ENCODE assay signal across 8 cellular contexts in the genomic region with DNA sequence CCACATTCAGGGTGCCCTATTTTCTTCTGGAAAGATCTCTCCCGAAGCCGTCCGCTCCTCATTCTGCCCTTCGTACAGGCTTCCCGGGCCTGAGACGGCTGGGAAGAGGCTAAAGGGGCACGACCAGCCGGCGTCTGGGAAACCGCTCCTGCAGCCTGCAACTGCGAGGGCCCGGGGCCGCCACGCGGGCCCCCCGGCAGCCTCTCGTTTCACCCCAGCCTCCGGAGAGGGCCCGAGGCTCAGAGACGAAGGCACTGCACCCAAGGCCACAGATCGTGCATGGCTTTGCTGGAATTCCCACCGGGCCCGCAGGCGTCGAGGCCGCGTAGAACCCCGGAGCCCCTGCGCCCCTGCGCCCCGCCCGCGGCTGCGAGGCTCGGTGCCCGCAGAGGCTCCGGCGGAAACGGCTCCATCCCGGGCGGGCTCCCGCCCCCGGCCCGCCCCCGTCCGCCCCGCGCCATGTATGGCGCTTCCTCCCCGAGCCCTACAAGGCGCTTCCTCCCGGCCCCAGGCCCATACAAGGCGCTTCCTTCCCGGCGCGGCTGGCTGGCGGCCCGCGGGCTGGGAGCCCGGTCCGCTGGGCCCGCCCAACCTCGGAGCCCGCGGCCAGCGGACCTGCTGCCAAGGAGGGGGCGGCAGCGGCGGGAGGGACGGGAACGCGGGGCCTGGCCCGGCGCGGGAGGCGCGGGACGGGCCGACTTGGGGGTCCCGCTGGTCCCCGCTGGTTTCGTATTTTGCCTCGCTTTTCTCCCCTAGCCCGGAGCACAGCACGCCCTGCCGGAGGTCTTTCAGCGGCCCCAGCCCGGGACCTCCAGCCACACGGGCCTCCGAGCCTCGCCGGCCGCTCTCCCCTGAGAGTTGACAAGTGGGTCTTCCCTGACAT. TPM values are rescaled to one million over a fixed set of nuclear protein-coding genes. Genes with fewer than 3 reads are reported as not detected.
DNase-seq lines count a peak whose midpoint lies in the region; ATAC-seq and TF ChIP-seq lines count a peak whose summit lies in the region.

No MANE protein-coding gene starts in this region.

- no peak overlapping the region for H3K27ac Mint-ChIP-seq in activated CD4-positive, alpha-beta memory T cell treated with anti-CD3 and anti-CD28 coated beads for 36 hours

- no peaks in the 10 kb centered on the region for H3K36me3 ChIP-seq in lung (ENCODE audit: control insufficient read depth in 2 of 2, insufficient read depth in 2 of 2, low read length in 2 of 2)

- CTCF ChIA-PET in activated CD4-positive, alpha-beta memory T cell treated with anti-CD3 and anti-CD28 coated beads for 36 hours (lab: Charles Lee): interaction anchor here (1.0 to 3.0 kb wide), 2 partner anchors 27 to 308 kb away, joined by 3 to 11 read pairs; partner anchors contain the start of gene EGR1

- H3K4me3 Mint-ChIP-seq in activated CD4-positive, alpha-beta memory T cell treated with anti-CD3 and anti-CD28 coated beads for 36 hours: peak overlapping the region; percentile 85

- H3K4me3 ChIP-seq in AG09309 (ENCODE audit: control insufficient read depth, low read depth, low read length) (peak overlapping the region; percentile 67), lung (peak overlapping the region; percentile 29)

- peaks cover 13% of the 10 kb centered on the region for H3K4me1 Mint-ChIP-seq in activated CD4-positive, alpha-beta memory T cell treated with anti-CD3 and anti-CD28 coated beads for 36 hours (ENCODE audit: low read depth)

- peak; percentile 67 for DNase-seq in AG09309 (ENCODE audit: low read depth)
- peak; percentile 22 to 77 for DNase-seq in NCI-H524 (lab: John Stamatoyannopoulos, UW)
- peak; percentile 88 for DNase-seq in activated CD4-positive, alpha-beta memory T cell treated with anti-CD3 and anti-CD28 coated beads for 36 hours
- peak; percentile 85 for DNase-seq in ecto neural progenitor cell (ENCODE audit: low spot score)
- DNase-seq in lung (ENCODE audit: low spot score): peak; percentile 90
- peak; percentile 74 to 81 for DNase-seq in stimulated activated CD4-positive, alpha-beta T cell treated with anti-CD3 and anti-CD28 coated beads, Interleukin-4, amount 100 ng/mL, for 48 hours (ENCODE audit: low read depth in 2 of 2)

- H3K9me3 Mint-ChIP-seq in activated CD4-positive, alpha-beta memory T cell treated with anti-CD3 and anti-CD28 coated beads for 36 hours: no peaks in the 10 kb centered on the region

- ATAC-seq in GM19023 (IDR thresholded peaks at IDR 0.05; ENCODE audit: unreplicated experiment) (peak; percentile 99), HG03196 (IDR thresholded peaks at IDR 0.05; ENCODE audit: unreplicated experiment) (peak; percentile 93), lung (ENCODE audit: insufficient read depth, low FRiP score) (peak; percentile 99)

- intact Hi-C loops in activated CD4-positive, alpha-beta memory T cell treated with anti-CD3 and anti-CD28 coated beads for 36 hours (cut with micrococcal nuclease): loop anchor here (1.0 kb wide), 1 partner anchor 27 kb away; the partner anchor contains the start of gene EGR1

- H3K9me3 ChIP-seq in lung (ENCODE audit: control insufficient read depth in 2 of 2, insufficient read depth in 1 of 2, low read length in 1 of 2): no peaks in the 10 kb centered on the region

- 2 to 3% methylated on average over 67 to 93 of the region's 93 CpGs for WGBS in lung, 2 donors

- H3K27me3 Mint-ChIP-seq in activated CD4-positive, alpha-beta memory T cell treated with anti-CD3 and anti-CD28 coated beads for 36 hours: peaks cover 19% of the 10 kb centered on the region

- H3K27me3 ChIP-seq in lung (ENCODE audit: control insufficient read depth, insufficient read depth): no peaks in the 10 kb centered on the region

- POLR2A ChIA-PET in activated CD4-positive, alpha-beta memory T cell treated with anti-CD3 and anti-CD28 coated beads for 36 hours (lab: Charles Lee): interaction anchor here (2.1 kb wide), 1 partner anchor 27 kb away, joined by 16 read pairs; the partner anchor contains the start of gene EGR1

- H3K36me3 Mint-ChIP-seq in activated CD4-positive, alpha-beta memory T cell treated with anti-CD3 and anti-CD28 coated beads for 36 hours: no peaks in the 10 kb centered on the region

- H3K27ac ChIP-seq in lung (ENCODE audit: low read depth in 1 of 2, low read length in 1 of 2): peak overlapping the region in 1 of 2 donors; percentile 38

- TF ChIP-seq CTCF in AG09309 (IDR thresholded peaks at IDR 0.05; ENCODE audit: control insufficient read depth, insufficient read depth, low read depth, low read length, missing control alignments): no peak
- TF ChIP-seq CTCF in lung (IDR thresholded peaks at IDR 0.05; ENCODE audit: control extremely low read depth, extremely low read depth): no peak

- peaks cover 0 to 12% of the 10 kb centered on the region in 2 donors for H3K4me1 ChIP-seq in lung (ENCODE audit: control insufficient read depth in 2 of 2, insufficient read depth in 2 of 2, low read length in 2 of 2)

RNA-seq across cellular contexts. Expression of gene EGR1, which starts 26.6 kb away (rescaled TPM):
- total RNA-seq in activated CD4-positive, alpha-beta memory T cell treated with anti-CD3 and anti-CD28 coated beads for 36 hours: 10 to 100 TPM; 64.2 to 69.4 TPM
- 10 to 100 TPM; 15.8 to 26.3 TPM for total RNA-seq in lung
- polyA plus RNA-seq in lung: 100 to 1,000 TPM in 1 of 2 donors, 10 to 100 TPM in 1; 35.1 to 126 TPM

RNA-seq across cellular contexts. Expression of gene ETF1, which starts 51.1 kb away (rescaled TPM):
- total RNA-seq in activated CD4-positive, alpha-beta memory T cell treated with anti-CD3 and anti-CD28 coated beads for 36 hours: 100 to 1,000 TPM; 131 to 132 TPM
- 10 to 100 TPM; 58.5 to 99.2 TPM for total RNA-seq in lung
- polyA plus RNA-seq in lung: 10 to 100 TPM; 36.9 to 67.2 TPM

RNA-seq across cellular contexts. Expression of gene REEP2, which starts 53.1 kb away (rescaled TPM):
- total RNA-seq in activated CD4-positive, alpha-beta memory T cell treated with anti-CD3 and anti-CD28 coated beads for 36 hours: 10 to 100 TPM in 1 of 2 experiments, 1 to 10 TPM in 1; 6.1 to 10.9 TPM
- 1 to 10 TPM in 1 of 2 donors, under 1 TPM in 1; 0.98 to 1.1 TPM for total RNA-seq in lung
- polyA plus RNA-seq in lung: under 1 TPM; 0.29 to 0.85 TPM
